ENCODE assay signal across 24 cellular contexts in genomic region chr3:142608615-142609014, GRCh38. TPM values are rescaled to one million over a fixed set of nuclear protein-coding genes. Genes with fewer than 3 reads are reported as not detected.
A peak's percentile ranks its signal among the peaks of the same experiment; 100 is the strongest.
DNase-seq lines count a peak whose midpoint lies in the region; ATAC-seq, FAIRE-seq and TF ChIP-seq lines count a peak whose summit lies in the region.
"Had no signal": no experiment of that assay in that cellular context is flagged by ENCODE, and none has a peak within 500 bp of the region (broad histone marks: within the 10 kb centered on the region; RNA-seq: fewer than 3 reads in every experiment).

No MANE protein-coding gene starts in this region.

- WGBS in mesendoderm (ENCODE audit: extremely low coverage, insufficient coverage, low lambda C conversion rate): no CpG with 5 or more reads among the region's 1 CpG

- no peak for TF ChIP-seq CTCF in epithelial cell of esophagus (IDR thresholded peaks at IDR 0.05; ENCODE audit: insufficient read depth, low read depth, low read length, missing control alignments)
- TF ChIP-seq CTCF in mesothelial cell of epicardium (IDR thresholded peaks at IDR 0.05; ENCODE audit: unreplicated experiment): no peak

- no peak overlapping the region for H3K9ac ChIP-seq in mesendoderm (ENCODE audit: low read length)

- DNase-seq in HTR-8/SVneo (ENCODE audit: insufficient read length, low spot score) (no peak), epithelial cell of esophagus (ENCODE audit: low read depth) (peak; percentile 8), mesendoderm (peak; percentile 52), A172 (ENCODE audit: low spot score) (no peak), mesothelial cell of epicardium (ENCODE audit: low spot score in 2 of 2, unreplicated experiment in 2 of 2) (no peak), C1 segment of cervical spinal cord (lab: John Stamatoyannopoulos, UW) (no peak)
- DNase-seq: BE2C; DMS153; H9; HFFc6; KBM-7; MV-4-11; NCI-H1105; NCI-H2029; NCI-H446; NCI-H524 treated with DMSO at 0.1 percent for 48 hours; NCI-H82; NK-92 treated with Interleukin-12 subunit alpha and Interleukin-12 subunit beta, amount 100 ng/mL, for 24 hours; SJCRH30 had no signal

- H3K9me3 Mint-ChIP-seq in mesothelial cell of epicardium: no peaks in the 10 kb centered on the region
- no peaks in the 10 kb centered on the region for H3K9me3 Mint-ChIP-seq in stimulated activated memory B cell treated with anti-CD40 and anti-IgM and Interleukin-4, amounts not matched to agents 10 μg/mL and 1 μg/mL and 100 μg/mL, for 72 hours
- H3K9me3 Mint-ChIP-seq: GM23338, H9, HFFc6 had no signal

- H2BK120ac ChIP-seq in mesendoderm (ENCODE audit: low read depth, low read length): no peak overlapping the region

- no peaks in the 10 kb centered on the region for H3K79me1 ChIP-seq in mesendoderm (ENCODE audit: low read length)

- no peak overlapping the region for H3K27ac Mint-ChIP-seq in mesothelial cell of epicardium
- no peak overlapping the region for H3K27ac Mint-ChIP-seq in stimulated activated memory B cell treated with anti-CD40 and anti-IgM and Interleukin-4, amounts not matched to agents 10 μg/mL and 1 μg/mL and 100 μg/mL, for 72 hours
- H3K27ac Mint-ChIP-seq: GM23338, H9, HFFc6 had no signal

- no peak overlapping the region for H3K4me3 Mint-ChIP-seq in mesothelial cell of epicardium
- no peak overlapping the region for H3K4me3 Mint-ChIP-seq in stimulated activated memory B cell treated with anti-CD40 and anti-IgM and Interleukin-4, amounts not matched to agents 10 μg/mL and 1 μg/mL and 100 μg/mL, for 72 hours
- H3K4me3 Mint-ChIP-seq: GM23338, H9, HFFc6 had no signal

- no peaks in the 10 kb centered on the region for H3K36me3 ChIP-seq in mesendoderm (ENCODE audit: control insufficient read depth, insufficient read depth, low read length)
- H3K36me3 ChIP-seq: BE2C, SJCRH30 had no signal

- ATAC-seq in stimulated activated memory B cell treated with anti-CD40 and anti-IgM and Interleukin-4, amounts not matched to agents 10 μg/mL and 1 μg/mL and 100 μg/mL, for 72 hours: no peak
- ATAC-seq: GM23338, PC-3, Right ventricle myocardium inferior had no signal

- no peak overlapping the region for H3K27ac ChIP-seq in mesendoderm (ENCODE audit: low read depth, low read length)
- H3K27ac ChIP-seq: SJCRH30 had no signal

- H3K79me2 ChIP-seq in mesendoderm (ENCODE audit: control insufficient read depth, insufficient read depth, low read length): no peaks in the 10 kb centered on the region

- no peak overlapping the region for H2AK5ac ChIP-seq in mesendoderm (ENCODE audit: low read length)

- H3K56ac ChIP-seq in mesendoderm (ENCODE audit: low read length): no peak overlapping the region

- no peak overlapping the region for H4K8ac ChIP-seq in mesendoderm (ENCODE audit: low read depth, low read length)

- H4K5ac ChIP-seq in mesendoderm (ENCODE audit: low read length): no peak overlapping the region

- no peaks in the 10 kb centered on the region for H3K27me3 Mint-ChIP-seq in mesothelial cell of epicardium (ENCODE audit: low read depth)
- no peaks in the 10 kb centered on the region for H3K27me3 Mint-ChIP-seq in stimulated activated memory B cell treated with anti-CD40 and anti-IgM and Interleukin-4, amounts not matched to agents 10 μg/mL and 1 μg/mL and 100 μg/mL, for 72 hours

- H3K23ac ChIP-seq in mesendoderm (ENCODE audit: low read length): no peak overlapping the region

- no peak overlapping the region for H2BK15ac ChIP-seq in mesendoderm (replicated peaks; ENCODE audit: low read depth)

- H3K4me2 ChIP-seq in mesendoderm (ENCODE audit: low read length): no peak overlapping the region
- H3K4me2 ChIP-seq: GM23338 had no signal

- H3K4me3 ChIP-seq in epithelial cell of esophagus (ENCODE audit: low read length): no peak overlapping the region
- H3K4me3 ChIP-seq in mesendoderm (ENCODE audit: low read length): no peak overlapping the region
- H3K4me3 ChIP-seq: GM23338, SJCRH30 had no signal

- peak; percentile 33 for FAIRE-seq in HTR-8/SVneo (lab: Jason Lieb, UNC)
- FAIRE-seq: GM18507 had no signal

- H3K36me3 Mint-ChIP-seq in mesothelial cell of epicardium: no peaks in the 10 kb centered on the region
- H3K36me3 Mint-ChIP-seq in stimulated activated memory B cell treated with anti-CD40 and anti-IgM and Interleukin-4, amounts not matched to agents 10 μg/mL and 1 μg/mL and 100 μg/mL, for 72 hours: no peaks in the 10 kb centered on the region

- H3K4me1 ChIP-seq in mesendoderm (ENCODE audit: control insufficient read depth, low read depth, low read length): no peaks in the 10 kb centered on the region
- H3K4me1 ChIP-seq: BE2C, SJCRH30 had no signal

- no peak overlapping the region for H3K18ac ChIP-seq in mesendoderm (ENCODE audit: low read length)

- no peak overlapping the region for H3K4ac ChIP-seq in mesendoderm (ENCODE audit: low read depth, low read length)

- no peak overlapping the region for H2BK5ac ChIP-seq in mesendoderm (ENCODE audit: low read length)

- H3K27me3 ChIP-seq in mesendoderm (ENCODE audit: insufficient read depth, low read length, poor library complexity): no peaks in the 10 kb centered on the region
- H3K27me3 ChIP-seq: BE2C, SJCRH30 had no signal

- no peaks in the 10 kb centered on the region for H3K4me1 Mint-ChIP-seq in mesothelial cell of epicardium
- H3K4me1 Mint-ChIP-seq in stimulated activated memory B cell treated with anti-CD40 and anti-IgM and Interleukin-4, amounts not matched to agents 10 μg/mL and 1 μg/mL and 100 μg/mL, for 72 hours: no peaks in the 10 kb centered on the region
- H3K4me1 Mint-ChIP-seq: H9 had no signal

RNA-seq across cellular contexts. Expression of gene PLS1, which starts 12.4 kb away (rescaled TPM):
- polyA plus RNA-seq in mesendoderm (2013, experiment 1 of 2): 11.8 TPM
- polyA plus RNA-seq in mesendoderm (2013, experiment 2 of 2): 13.1 TPM
- 6.6 and 7.0 TPM in 2 replicates for total RNA-seq in A172 (2014; rRNA removed; shearing (Covaris generic))
- total RNA-seq in mesothelial cell of epicardium: 7.2 to 7.5 TPM (median 7.3 TPM) in 3 replicates

RNA-seq across cellular contexts. Expression of gene ATR, which starts 30.1 kb away (rescaled TPM):
- polyA plus RNA-seq in mesendoderm (2013, experiment 1 of 2): 9.2 TPM
- polyA plus RNA-seq in mesendoderm (2013, experiment 2 of 2): 10.8 TPM
- total RNA-seq in A172 (2014; rRNA removed; shearing (Covaris generic)): 34.7 and 40.8 TPM in 2 replicates
- total RNA-seq in mesothelial cell of epicardium: 23.6 to 27.9 TPM (median 25.5 TPM) in 3 replicates

Comparison
In these comparisons a context has a peak if more than half of its experiments do, and no peak if none do; other contexts are left out.
1. DNase-seq: peak in epithelial cell of esophagus (single experiment) and mesendoderm (single experiment); none in HTR-8/SVneo (single experiment), A172 (single experiment), mesothelial cell of epicardium (0 of 2) and C1 segment of cervical spinal cord (0 of 14).